Comparison of ENCODE assay signal across 2 cellular contexts in the genomic region with DNA sequence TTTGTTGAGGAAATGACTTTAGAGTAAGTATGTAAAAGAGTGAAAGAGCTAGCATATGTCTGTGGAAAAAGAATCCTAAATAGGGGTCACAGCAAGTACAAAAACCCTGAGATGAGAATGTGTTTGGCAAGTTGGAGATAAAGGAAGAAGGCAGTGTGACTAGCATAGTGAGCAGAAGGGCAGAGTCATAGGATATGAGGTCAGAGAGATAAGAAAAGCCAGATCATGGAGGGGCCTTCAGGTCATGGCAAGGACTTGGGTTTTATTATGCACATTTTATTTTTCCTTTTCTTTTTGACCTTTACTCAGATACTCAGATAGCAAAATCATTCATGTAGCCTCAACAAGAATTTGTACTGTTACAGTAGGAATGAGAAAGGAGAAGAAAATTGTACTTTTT.
TF ChIP-seq lines count a peak whose summit lies in the region.

No MANE protein-coding gene starts in this region.

TF ChIP-seq in GM23338, 12 proteins besides CTCF, POLR2A, EP300 and RAD21 (continued from another document):
- TF ChIP-seq ZNF114 (CRISPR knock-in tag; IDR thresholded peaks at IDR 0.05) (no peak), EZH2phosphoT487 (IDR thresholded peaks at IDR 0.05; ENCODE audit: unreplicated experiment) (no peak), NANOG (IDR thresholded peaks at IDR 0.05; ENCODE audit: borderline replicate concordance) (no peak), JUNB (IDR thresholded peaks at IDR 0.05; ENCODE audit: unreplicated experiment) (no peak)
- TF ChIP-seq, protein P1, sequence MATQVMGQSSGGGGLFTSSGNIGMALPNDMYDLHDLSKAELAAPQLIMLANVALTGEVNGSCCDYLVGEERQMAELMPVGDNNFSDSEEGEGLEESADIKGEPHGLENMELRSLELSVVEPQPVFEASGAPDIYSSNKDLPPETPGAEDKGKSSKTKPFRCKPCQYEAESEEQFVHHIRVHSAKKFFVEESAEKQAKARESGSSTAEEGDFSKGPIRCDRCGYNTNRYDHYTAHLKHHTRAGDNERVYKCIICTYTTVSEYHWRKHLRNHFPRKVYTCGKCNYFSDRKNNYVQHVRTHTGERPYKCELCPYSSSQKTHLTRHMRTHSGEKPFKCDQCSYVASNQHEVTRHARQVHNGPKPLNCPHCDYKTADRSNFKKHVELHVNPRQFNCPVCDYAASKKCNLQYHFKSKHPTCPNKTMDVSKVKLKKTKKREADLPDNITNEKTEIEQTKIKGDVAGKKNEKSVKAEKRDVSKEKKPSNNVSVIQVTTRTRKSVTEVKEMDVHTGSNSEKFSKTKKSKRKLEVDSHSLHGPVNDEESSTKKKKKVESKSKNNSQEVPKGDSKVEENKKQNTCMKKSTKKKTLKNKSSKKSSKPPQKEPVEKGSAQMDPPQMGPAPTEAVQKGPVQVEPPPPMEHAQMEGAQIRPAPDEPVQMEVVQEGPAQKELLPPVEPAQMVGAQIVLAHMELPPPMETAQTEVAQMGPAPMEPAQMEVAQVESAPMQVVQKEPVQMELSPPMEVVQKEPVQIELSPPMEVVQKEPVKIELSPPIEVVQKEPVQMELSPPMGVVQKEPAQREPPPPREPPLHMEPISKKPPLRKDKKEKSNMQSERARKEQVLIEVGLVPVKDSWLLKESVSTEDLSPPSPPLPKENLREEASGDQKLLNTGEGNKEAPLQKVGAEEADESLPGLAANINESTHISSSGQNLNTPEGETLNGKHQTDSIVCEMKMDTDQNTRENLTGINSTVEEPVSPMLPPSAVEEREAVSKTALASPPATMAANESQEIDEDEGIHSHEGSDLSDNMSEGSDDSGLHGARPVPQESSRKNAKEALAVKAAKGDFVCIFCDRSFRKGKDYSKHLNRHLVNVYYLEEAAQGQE (IDR thresholded peaks at IDR 0.05; ENCODE audit: unreplicated experiment), result no peak
- TF ChIP-seq, protein P2, sequence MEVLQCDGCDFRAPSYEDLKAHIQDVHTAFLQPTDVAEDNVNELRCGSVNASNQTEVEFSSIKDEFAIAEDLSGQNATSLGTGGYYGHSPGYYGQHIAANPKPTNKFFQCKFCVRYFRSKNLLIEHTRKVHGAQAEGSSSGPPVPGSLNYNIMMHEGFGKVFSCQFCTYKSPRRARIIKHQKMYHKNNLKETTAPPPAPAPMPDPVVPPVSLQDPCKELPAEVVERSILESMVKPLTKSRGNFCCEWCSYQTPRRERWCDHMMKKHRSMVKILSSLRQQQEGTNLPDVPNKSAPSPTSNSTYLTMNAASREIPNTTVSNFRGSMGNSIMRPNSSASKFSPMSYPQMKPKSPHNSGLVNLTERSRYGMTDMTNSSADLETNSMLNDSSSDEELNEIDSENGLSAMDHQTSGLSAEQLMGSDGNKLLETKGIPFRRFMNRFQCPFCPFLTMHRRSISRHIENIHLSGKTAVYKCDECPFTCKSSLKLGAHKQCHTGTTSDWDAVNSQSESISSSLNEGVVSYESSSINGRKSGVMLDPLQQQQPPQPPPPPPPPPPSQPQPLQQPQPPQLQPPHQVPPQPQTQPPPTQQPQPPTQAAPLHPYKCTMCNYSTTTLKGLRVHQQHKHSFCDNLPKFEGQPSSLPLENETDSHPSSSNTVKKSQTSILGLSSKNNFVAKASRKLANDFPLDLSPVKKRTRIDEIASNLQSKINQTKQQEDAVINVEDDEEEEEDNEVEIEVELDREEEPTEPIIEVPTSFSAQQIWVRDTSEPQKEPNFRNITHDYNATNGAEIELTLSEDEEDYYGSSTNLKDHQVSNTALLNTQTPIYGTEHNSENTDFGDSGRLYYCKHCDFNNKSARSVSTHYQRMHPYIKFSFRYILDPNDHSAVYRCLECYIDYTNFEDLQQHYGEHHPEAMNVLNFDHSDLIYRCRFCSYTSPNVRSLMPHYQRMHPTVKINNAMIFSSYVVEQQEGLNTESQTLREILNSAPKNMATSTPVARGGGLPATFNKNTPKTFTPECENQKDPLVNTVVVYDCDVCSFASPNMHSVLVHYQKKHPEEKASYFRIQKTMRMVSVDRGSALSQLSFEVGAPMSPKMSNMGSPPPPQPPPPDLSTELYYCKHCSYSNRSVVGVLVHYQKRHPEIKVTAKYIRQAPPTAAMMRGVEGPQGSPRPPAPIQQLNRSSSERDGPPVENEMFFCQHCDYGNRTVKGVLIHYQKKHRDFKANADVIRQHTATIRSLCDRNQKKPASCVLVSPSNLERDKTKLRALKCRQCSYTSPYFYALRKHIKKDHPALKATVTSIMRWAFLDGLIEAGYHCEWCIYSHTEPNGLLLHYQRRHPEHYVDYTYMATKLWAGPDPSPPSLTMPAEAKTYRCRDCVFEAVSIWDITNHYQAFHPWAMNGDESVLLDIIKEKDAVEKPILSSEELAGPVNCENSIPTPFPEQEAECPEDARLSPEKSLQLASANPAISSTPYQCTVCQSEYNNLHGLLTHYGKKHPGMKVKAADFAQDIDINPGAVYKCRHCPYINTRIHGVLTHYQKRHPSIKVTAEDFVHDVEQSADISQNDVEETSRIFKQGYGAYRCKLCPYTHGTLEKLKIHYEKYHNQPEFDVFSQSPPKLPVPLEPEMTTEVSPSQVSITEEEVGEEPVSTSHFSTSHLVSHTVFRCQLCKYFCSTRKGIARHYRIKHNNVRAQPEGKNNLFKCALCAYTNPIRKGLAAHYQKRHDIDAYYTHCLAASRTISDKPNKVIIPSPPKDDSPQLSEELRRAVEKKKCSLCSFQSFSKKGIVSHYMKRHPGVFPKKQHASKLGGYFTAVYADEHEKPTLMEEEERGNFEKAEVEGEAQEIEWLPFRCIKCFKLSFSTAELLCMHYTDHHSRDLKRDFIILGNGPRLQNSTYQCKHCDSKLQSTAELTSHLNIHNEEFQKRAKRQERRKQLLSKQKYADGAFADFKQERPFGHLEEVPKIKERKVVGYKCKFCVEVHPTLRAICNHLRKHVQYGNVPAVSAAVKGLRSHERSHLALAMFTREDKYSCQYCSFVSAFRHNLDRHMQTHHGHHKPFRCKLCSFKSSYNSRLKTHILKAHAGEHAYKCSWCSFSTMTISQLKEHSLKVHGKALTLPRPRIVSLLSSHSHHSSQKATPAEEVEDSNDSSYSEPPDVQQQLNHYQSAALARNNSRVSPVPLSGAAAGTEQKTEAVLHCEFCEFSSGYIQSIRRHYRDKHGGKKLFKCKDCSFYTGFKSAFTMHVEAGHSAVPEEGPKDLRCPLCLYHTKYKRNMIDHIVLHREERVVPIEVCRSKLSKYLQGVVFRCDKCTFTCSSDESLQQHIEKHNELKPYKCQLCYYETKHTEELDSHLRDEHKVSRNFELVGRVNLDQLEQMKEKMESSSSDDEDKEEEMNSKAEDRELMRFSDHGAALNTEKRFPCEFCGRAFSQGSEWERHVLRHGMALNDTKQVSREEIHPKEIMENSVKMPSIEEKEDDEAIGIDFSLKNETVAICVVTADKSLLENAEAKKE (CRISPR knock-in tag; IDR thresholded peaks at IDR 0.05), result no peak
TF ChIP-seq in GM23338: peak in this region for 0.

TF ChIP-seq in K562, 482 proteins besides CTCF, POLR2A, EP300 and RAD21 (continued from another document):
- TF ChIP-seq, protein P3, sequence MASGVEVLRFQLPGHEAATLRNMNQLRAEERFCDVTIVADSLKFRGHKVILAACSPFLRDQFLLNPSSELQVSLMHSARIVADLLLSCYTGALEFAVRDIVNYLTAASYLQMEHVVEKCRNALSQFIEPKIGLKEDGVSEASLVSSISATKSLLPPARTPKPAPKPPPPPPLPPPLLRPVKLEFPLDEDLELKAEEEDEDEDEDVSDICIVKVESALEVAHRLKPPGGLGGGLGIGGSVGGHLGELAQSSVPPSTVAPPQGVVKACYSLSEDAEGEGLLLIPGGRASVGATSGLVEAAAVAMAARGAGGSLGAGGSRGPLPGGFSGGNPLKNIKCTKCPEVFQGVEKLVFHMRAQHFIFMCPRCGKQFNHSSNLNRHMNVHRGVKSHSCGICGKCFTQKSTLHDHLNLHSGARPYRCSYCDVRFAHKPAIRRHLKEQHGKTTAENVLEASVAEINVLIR (CRISPR knock-in tag; IDR thresholded peaks at IDR 0.05), result peak; percentile 40; the same call in 1 of the 2 replicates
- TF ChIP-seq TBL1XR1 (IDR thresholded peaks at IDR 0.05; ENCODE audit: low read length in 2 of 2), result no peak
